In the genomic region with DNA sequence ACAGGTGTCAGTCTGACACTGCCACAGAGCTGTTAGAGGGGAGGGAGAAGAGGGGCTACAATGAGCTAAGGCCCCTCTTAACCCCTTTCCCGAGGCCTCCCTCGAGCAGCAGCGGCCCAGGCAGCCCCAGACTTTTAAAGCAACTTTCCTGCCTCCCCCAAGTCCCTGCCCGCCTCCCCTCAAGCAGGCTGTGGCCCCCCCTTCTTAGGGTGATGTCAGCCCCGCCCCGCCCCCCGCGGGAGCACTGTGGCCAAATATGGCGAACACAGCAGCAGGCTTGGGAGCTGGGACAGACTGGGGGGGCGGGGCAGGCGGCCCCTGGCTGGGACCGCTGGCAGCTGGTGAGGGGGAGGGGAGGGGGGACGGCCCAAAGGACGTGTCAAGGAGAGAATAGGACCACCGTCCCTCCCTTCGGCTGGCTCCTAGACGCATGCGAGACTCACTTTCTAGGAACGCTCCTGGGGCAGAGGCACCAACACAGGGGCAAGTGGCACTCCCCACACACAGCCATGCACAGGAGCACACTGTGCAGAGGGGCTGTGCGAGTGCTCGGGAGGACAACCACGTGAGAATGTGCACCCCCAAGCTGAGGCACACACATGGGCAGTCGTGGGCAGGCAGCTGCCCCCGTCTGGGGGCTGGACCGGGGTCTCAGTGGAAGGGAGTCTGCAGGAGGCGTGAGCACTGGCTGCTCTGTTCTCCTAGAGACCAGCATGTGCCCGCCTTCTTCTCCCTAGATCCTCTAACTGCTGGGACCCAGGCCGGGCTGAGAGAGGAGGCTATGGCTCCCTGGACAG, we compare ENCODE assay signal across 1 cellular context.
TF ChIP-seq lines count a peak whose summit lies in the region.

No MANE protein-coding gene starts in this region.

TF ChIP-seq in HCT116, 20 proteins besides CTCF, POLR2A, EP300 and RAD21 (continued from another document):
- no peak for TF ChIP-seq SP1 (IDR thresholded peaks at IDR 0.05; ENCODE audit: low read depth)
- TF ChIP-seq EZH2 (IDR thresholded peaks at IDR 0.05), result no peak
